ENCODE assay signal across 27 cellular contexts in the genomic region with DNA sequence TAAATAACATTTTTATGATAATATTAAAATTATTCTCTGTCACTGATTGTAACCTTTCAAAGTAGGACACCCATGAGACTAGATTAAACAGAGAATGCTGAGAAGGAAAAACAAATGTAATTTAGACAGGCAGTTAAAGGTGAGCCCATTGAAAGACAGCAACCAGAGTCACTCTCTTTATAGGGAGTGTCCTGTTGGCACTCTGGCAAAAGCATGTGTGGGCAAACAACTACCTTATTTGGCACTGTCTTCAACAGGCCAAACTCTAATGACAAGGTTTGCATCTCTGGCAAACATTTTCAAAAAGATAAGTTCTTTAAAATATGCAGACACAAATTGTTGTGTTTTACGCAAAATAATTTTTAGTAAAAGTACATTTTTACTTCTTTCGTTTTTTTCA. TPM values are rescaled to one million over a fixed set of nuclear protein-coding genes. Genes with fewer than 3 reads are reported as not detected.
A peak's percentile ranks its signal among the peaks of the same experiment; 100 is the strongest.
DNase-seq lines count a peak whose midpoint lies in the region; ATAC-seq and TF ChIP-seq lines count a peak whose summit lies in the region.
"Had no signal": no experiment of that assay in that cellular context is flagged by ENCODE, and none has a peak within 500 bp of the region (broad histone marks: within the 10 kb centered on the region; RNA-seq: fewer than 3 reads in every experiment).

No MANE protein-coding gene starts in this region.

- H4K12ac ChIP-seq in trophoblast cell (ENCODE audit: low read depth, low read length), result no peak overlapping the region

- H3K9me3 ChIP-seq in liver (ENCODE audit: control insufficient read depth in 4 of 4, low read length in 3 of 4), result peaks cover 0 to under 1% (median 0%) of the 10 kb centered on the region in 4 donors
- H3K9me3 ChIP-seq in SJCRH30 (replicated peaks), result no peaks in the 10 kb centered on the region
- no peaks in the 10 kb centered on the region for H3K9me3 ChIP-seq in trophoblast cell (ENCODE audit: insufficient read depth, low read depth, low read length)
- H3K9me3 ChIP-seq: BLaER1, left ventricle myocardium inferior had no signal

- H2AK5ac ChIP-seq in trophoblast cell (ENCODE audit: low read length), result no peak overlapping the region

- H2AFZ ChIP-seq in trophoblast cell (ENCODE audit: insufficient read depth, low read length, poor library complexity), result no peak overlapping the region
- H2AFZ ChIP-seq: GM23248 had no signal

- H3K27ac ChIP-seq in liver (ENCODE audit: low read depth in 1 of 2, low read length in 2 of 2) (peak overlapping the region; percentile 13 to 40), SJCRH30 (no peak overlapping the region), trophoblast cell (ENCODE audit: low read depth, low read length) (no peak overlapping the region)
- H3K27ac ChIP-seq: BLaER1, dorsolateral prefrontal cortex, GM23248, left ventricle myocardium inferior had no signal

- H3K4me2 ChIP-seq in trophoblast cell (ENCODE audit: low read length), result no peak overlapping the region

- no peak overlapping the region for H2BK5ac ChIP-seq in trophoblast cell (ENCODE audit: low read depth, low read length, poor library complexity)

- peaks cover 1 to 14% (median 13%) of the 10 kb centered on the region in 4 donors for H3K4me1 ChIP-seq in liver (ENCODE audit: control insufficient read depth in 4 of 4, insufficient read depth in 4 of 4, low read length in 3 of 4)
- no peaks in the 10 kb centered on the region for H3K4me1 ChIP-seq in SJCRH30
- H3K4me1 ChIP-seq in trophoblast cell (ENCODE audit: control insufficient read depth in 1 of 2, insufficient read depth in 2 of 2, low read length in 2 of 2), result no peaks in the 10 kb centered on the region
- H3K4me1 ChIP-seq: left ventricle myocardium inferior had no signal

- WGBS in liver, result 36% methylated on average over 2 of the region's 2 CpGs
- WGBS in trophoblast cell (ENCODE audit: extremely low coverage, insufficient coverage, insufficient read length), result no CpG with 5 or more reads among the region's 2 CpGs

- no peak overlapping the region for H3K18ac ChIP-seq in trophoblast cell (ENCODE audit: low read length)

- no peak for ATAC-seq in HG03196 (IDR thresholded peaks at IDR 0.05; ENCODE audit: unreplicated experiment)
- ATAC-seq: activated CD4-positive, alpha-beta T cell treated with anti-CD3 and anti-CD28 coated beads for 36 hours; sciatic nerve; stimulated activated effector memory CD8-positive, alpha-beta T cell treated with anti-CD3 and anti-CD28 coated beads, Interleukin-12 subunit alpha, Interleukin-12 subunit beta, amount 100 ng/mL, for 72 hours had no signal

- H4K91ac ChIP-seq in trophoblast cell (ENCODE audit: low read depth, low read length), result no peak overlapping the region

- peak; percentile 5 to 36 for TF ChIP-seq RAD21 in liver (IDR thresholded peaks at IDR 0.05)

- H3K23ac ChIP-seq in trophoblast cell (ENCODE audit: low read length), result no peak overlapping the region

- H3K9ac ChIP-seq in liver (ENCODE audit: low read depth in 1 of 2, low read length in 2 of 2) (no peak overlapping the region), trophoblast cell (ENCODE audit: low read length) (no peak overlapping the region)
- H3K9ac ChIP-seq: BLaER1, GM23248 had no signal

- H2BK12ac ChIP-seq in trophoblast cell (ENCODE audit: low read length), result no peak overlapping the region

- no peaks in the 10 kb centered on the region for H3K79me1 ChIP-seq in trophoblast cell (ENCODE audit: low read length)

- H3K27me3 ChIP-seq in liver (ENCODE audit: control insufficient read depth in 4 of 4, insufficient read depth in 4 of 4, low read length in 3 of 4) (no peaks in the 10 kb centered on the region), SJCRH30 (no peaks in the 10 kb centered on the region), trophoblast cell (ENCODE audit: insufficient read depth, low read length) (no peaks in the 10 kb centered on the region)
- H3K27me3 ChIP-seq: BLaER1, dorsolateral prefrontal cortex had no signal

- H3K4me3 ChIP-seq in liver (ENCODE audit: low read depth in 1 of 3, low read length in 3 of 3) (no peak overlapping the region), SJCRH30 (no peak overlapping the region), trophoblast cell (ENCODE audit: low read depth, low read length) (no peak overlapping the region)
- H3K4me3 ChIP-seq: BLaER1, dorsolateral prefrontal cortex, GM12878, GM23248, left ventricle myocardium inferior had no signal

- TF ChIP-seq CTCF in liver (IDR thresholded peaks at IDR 0.05; ENCODE audit: low read depth, low read length, missing input control), result no peak

- no peaks in the 10 kb centered on the region for H3K36me3 ChIP-seq in liver (ENCODE audit: control insufficient read depth in 4 of 4, insufficient read depth in 3 of 4, low read depth in 1 of 4, low read length in 3 of 4)
- no peaks in the 10 kb centered on the region for H3K36me3 ChIP-seq in SJCRH30
- no peaks in the 10 kb centered on the region for H3K36me3 ChIP-seq in trophoblast cell (ENCODE audit: control insufficient read depth in 1 of 2, insufficient read depth in 2 of 2, low read length in 2 of 2)
- H3K36me3 ChIP-seq: BLaER1, left ventricle myocardium inferior had no signal

- H3K4ac ChIP-seq in trophoblast cell (ENCODE audit: low read depth, low read length), result no peak overlapping the region

- DNase-seq in DMS153 (lab: John Stamatoyannopoulos, UW) (peak; percentile 39), NCI-H2029 (lab: John Stamatoyannopoulos, UW) (peak; percentile 57), NCI-H774 (lab: John Stamatoyannopoulos, UW) (peak; percentile 10), SJCRH30 (no peak), trophoblast cell (no peak)
- DNase-seq in activated CD8-positive, alpha-beta memory T cell treated with anti-CD3 and anti-CD28 coated beads for 24 hours, result no peak
- DNase-seq: activated CD4-positive, alpha-beta T cell treated with anti-CD3 and anti-CD28 coated beads for 36 hours; activated gamma-delta T cell; activated T-cell treated with anti-CD3 and anti-CD28 coated beads, Interleukin-2, amount 50 U/mL, for 1 hour; Calu3; central memory CD4-positive, alpha-beta T cell; dorsolateral prefrontal cortex; EL; GM23248; IMR-90; left ventricle myocardium inferior; NCI-H1048; NCI-H1694; RPMI8226; stimulated activated CD4-positive, alpha-beta T cell treated with anti-CD3 and anti-CD28 coated beads, Interleukin-12 subunit alpha, Interleukin-12 subunit beta, amount 100 ng/mL, for 4 hours; stimulated activated CD4-positive, alpha-beta T cell treated with anti-CD3 and anti-CD28 coated beads, Interleukin-4, amount 100 ng/mL, for 1 hour had no signal

- no peak overlapping the region for H3K14ac ChIP-seq in trophoblast cell (ENCODE audit: low read length)

- H2BK120ac ChIP-seq in trophoblast cell (ENCODE audit: insufficient read depth, low read length, poor library complexity), result no peak overlapping the region

- H4K8ac ChIP-seq in trophoblast cell (ENCODE audit: low read depth, low read length), result no peak overlapping the region

- H3K79me2 ChIP-seq in trophoblast cell (ENCODE audit: control insufficient read depth, insufficient read depth, low read length, poor library complexity), result no peaks in the 10 kb centered on the region

TF ChIP-seq in liver, 16 proteins besides CTCF, POLR2A, EP300 and RAD21:
- TF ChIP-seq JUND (IDR thresholded peaks at IDR 0.05), result peak in 1 of 2 donors; percentile 10
- peak; percentile 15 for TF ChIP-seq FOXA2 (IDR thresholded peaks at IDR 0.05)
- TF ChIP-seq, protein P1, sequence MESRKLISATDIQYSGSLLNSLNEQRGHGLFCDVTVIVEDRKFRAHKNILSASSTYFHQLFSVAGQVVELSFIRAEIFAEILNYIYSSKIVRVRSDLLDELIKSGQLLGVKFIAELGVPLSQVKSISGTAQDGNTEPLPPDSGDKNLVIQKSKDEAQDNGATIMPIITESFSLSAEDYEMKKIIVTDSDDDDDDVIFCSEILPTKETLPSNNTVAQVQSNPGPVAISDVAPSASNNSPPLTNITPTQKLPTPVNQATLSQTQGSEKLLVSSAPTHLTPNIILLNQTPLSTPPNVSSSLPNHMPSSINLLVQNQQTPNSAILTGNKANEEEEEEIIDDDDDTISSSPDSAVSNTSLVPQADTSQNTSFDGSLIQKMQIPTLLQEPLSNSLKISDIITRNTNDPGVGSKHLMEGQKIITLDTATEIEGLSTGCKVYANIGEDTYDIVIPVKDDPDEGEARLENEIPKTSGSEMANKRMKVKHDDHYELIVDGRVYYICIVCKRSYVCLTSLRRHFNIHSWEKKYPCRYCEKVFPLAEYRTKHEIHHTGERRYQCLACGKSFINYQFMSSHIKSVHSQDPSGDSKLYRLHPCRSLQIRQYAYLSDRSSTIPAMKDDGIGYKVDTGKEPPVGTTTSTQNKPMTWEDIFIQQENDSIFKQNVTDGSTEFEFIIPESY (IDR thresholded peaks at IDR 0.05), result no peak
- TF ChIP-seq YY1 (IDR thresholded peaks at IDR 0.05), result peak; percentile 34
- peak in 1 of 2 donors; percentile 46 for TF ChIP-seq HNF4A (conservative IDR thresholded peaks at IDR 0.05)
- TF ChIP-seq TAF1 (conservative IDR thresholded peaks at IDR 0.05), result no peak

RNA-seq across cellular contexts. Expression of a gene that starts 29.8 kb away (rescaled TPM):
- total RNA-seq in liver, result 10 to 100 TPM; 13.8 to 78.8 TPM
- 10 to 100 TPM in 1 of 2 donors, 1 to 10 TPM in 1; 4.8 to 33.7 TPM for polyA plus RNA-seq in liver
- total RNA-seq in SJCRH30 (2014; rRNA removed; shearing (Covaris generic)), result 5.6 and 5.7 TPM in 2 replicates
- 5.7 and 6.0 TPM in 2 replicates for polyA plus RNA-seq in trophoblast cell (2013)

Comparison
In these comparisons a context has a peak if more than half of its experiments do, and no peak if none do; other contexts are left out.
1. DNase-seq: peak in DMS153 (single experiment), NCI-H2029 (single experiment) and NCI-H774 (single experiment); none in SJCRH30 (0 of 2), trophoblast cell (0 of 2) and activated CD8-positive, alpha-beta memory T cell treated with anti-CD3 and anti-CD28 coated beads for 24 hours (single experiment).
2. H3K27ac ChIP-seq: peak in liver (2 of 2); none in SJCRH30 (single experiment) and trophoblast cell (single experiment).